In the genomic region with DNA sequence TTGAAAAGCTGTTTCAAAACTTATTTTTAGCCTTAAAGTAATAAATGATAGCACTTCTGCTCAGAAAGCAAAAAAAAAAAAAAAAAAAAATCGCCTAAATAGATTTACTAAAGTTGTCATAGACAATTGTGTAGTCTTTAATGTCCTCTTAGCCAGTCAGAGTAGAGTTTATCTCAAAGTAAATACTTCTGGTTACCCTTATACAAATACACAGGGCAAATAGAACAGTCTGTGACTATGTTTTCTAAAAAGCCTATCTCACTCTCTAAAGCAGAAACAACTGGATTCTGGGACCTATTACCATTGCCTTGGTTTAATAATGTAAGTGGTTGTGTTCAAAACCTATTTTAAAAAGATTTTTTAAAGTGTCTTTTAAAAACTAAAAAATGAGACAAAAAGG, we compare ENCODE assay signal across 18 cellular contexts.
A peak's percentile ranks its signal among the peaks of the same experiment; 100 is the strongest.
DNase-seq lines count a peak whose midpoint lies in the region; ATAC-seq, FAIRE-seq and TF ChIP-seq lines count a peak whose summit lies in the region.
"Had no signal": no experiment of that assay in that cellular context is flagged by ENCODE, and none has a peak within 500 bp of the region (broad histone marks: within the 10 kb centered on the region; RNA-seq: fewer than 3 reads in every experiment).

No MANE protein-coding gene starts in this region.

- POLR2A ChIA-PET in PC-3 (lab: Charles Lee; ENCODE audit: unreplicated experiment) (no interaction called here), HepG2 (lab: Yijun Ruan, JAX) (no interaction called here)

- no peaks in the 10 kb centered on the region for H3K4me1 Mint-ChIP-seq in HFFc6 (ENCODE audit: low read depth)

- CTCF ChIA-PET in PC-3 (lab: Charles Lee) (no interaction called here), HepG2 (lab: Yijun Ruan, JAX; ENCODE audit: low intra/inter-chr PET ratio, low total read pairs) (no interaction called here)

- no peak for TF ChIP-seq RAD21 in HepG2 (CRISPR knock-in tag; IDR thresholded peaks at IDR 0.05)

- no peaks in the 10 kb centered on the region for H4K20me1 ChIP-seq in PC-3 (ENCODE audit: low read length)
- H4K20me1 ChIP-seq in HepG2 (ENCODE audit: insufficient read depth, low read length) = no peaks in the 10 kb centered on the region
- H4K20me1 ChIP-seq: BLaER1 had no signal

- H3K27me3 ChIP-seq in PC-3 (ENCODE audit: low read length) = no peaks in the 10 kb centered on the region
- no peaks in the 10 kb centered on the region for H3K27me3 ChIP-seq in HepG2 (ENCODE audit: control insufficient read depth in 1 of 2, insufficient read depth in 2 of 2, low read length in 2 of 2)
- H3K27me3 ChIP-seq in esophagus muscularis mucosa = no peaks in the 10 kb centered on the region
- H3K27me3 ChIP-seq: BLaER1, SJCRH30 had no signal

- in situ Hi-C loops in HepG2 (cut with HindIII; ENCODE audit: extremely low pct_ligation_motif_present, low pct_unique_long_range_greater_than_20kb) = no loop called here

- H3K27ac Mint-ChIP-seq in HFFc6 = no peak overlapping the region
- H3K27ac Mint-ChIP-seq: CD8-positive, alpha-beta T cell; GM23338 had no signal

- no TSS peak for BruUV-seq in PC-3 (replicated peaks; lab: Mats Ljungman, UMichigan)
- no TSS peak for BruUV-seq in HepG2 (replicated peaks; lab: Mats Ljungman, UMichigan)

- no peak overlapping the region for H2AFZ ChIP-seq in PC-3 (ENCODE audit: low read length)
- no peak overlapping the region for H2AFZ ChIP-seq in HepG2 (ENCODE audit: low read length)
- H2AFZ ChIP-seq: GM23338 had no signal

- H3K9me2 ChIP-seq in PC-3 (replicated peaks; ENCODE audit: low read length) = no peaks in the 10 kb centered on the region

- H3K36me3 Mint-ChIP-seq in HFFc6 (ENCODE audit: low read depth) = no peaks in the 10 kb centered on the region
- H3K36me3 Mint-ChIP-seq: CD8-positive, alpha-beta T cell had no signal

- TF ChIP-seq POLR2A in HepG2 (IDR thresholded peaks at IDR 0.05; ENCODE audit: insufficient read depth in 1 of 2, low read depth in 2 of 2, low read length in 2 of 2) = no peak
- no peak for TF ChIP-seq POLR2A in esophagus muscularis mucosa (IDR thresholded peaks at IDR 0.05; ENCODE audit: low read depth)

- intact Hi-C loops in PC-3 (cut with micrococcal nuclease) (no loop called here), HepG2 (cut with micrococcal nuclease; ENCODE audit: unreplicated experiment) (no loop called here), esophagus muscularis mucosa (cut with DNase I) (no loop called here)

- no peak overlapping the region for H3K9ac ChIP-seq in PC-3 (ENCODE audit: low read length)
- no peak overlapping the region for H3K9ac ChIP-seq in HepG2 (ENCODE audit: insufficient read depth, low read depth, low read length)
- H3K9ac ChIP-seq: BLaER1 had no signal

- H3K36me3 ChIP-seq in PC-3 (ENCODE audit: low read depth, low read length) (no peaks in the 10 kb centered on the region), HepG2 (replicated peaks in 1 of 2; ENCODE audit: control insufficient read depth in 1 of 2, insufficient read depth in 2 of 2, low read length in 2 of 2) (no peaks in the 10 kb centered on the region), esophagus muscularis mucosa (no peaks in the 10 kb centered on the region)
- H3K36me3 ChIP-seq: BLaER1, SJCRH30 had no signal

- H3K4me3 Mint-ChIP-seq in HFFc6 = no peak overlapping the region
- H3K4me3 Mint-ChIP-seq: CD8-positive, alpha-beta T cell; GM23338 had no signal

- H3K79me2 ChIP-seq in PC-3 (ENCODE audit: low read length) = no peaks in the 10 kb centered on the region
- H3K79me2 ChIP-seq in HepG2 (ENCODE audit: insufficient read depth, low read length) = no peaks in the 10 kb centered on the region

- H3K4me3 ChIP-seq in PC-3 (ENCODE audit: low read length) (no peak overlapping the region), HepG2 (replicated peaks in 1 of 3; ENCODE audit: insufficient read depth in 1 of 3, low read depth in 2 of 3, low read length in 3 of 3) (no peak overlapping the region), esophagus muscularis mucosa (no peak overlapping the region)
- H3K4me3 ChIP-seq: BLaER1, GM23338, SJCRH30 had no signal

- no peak for TF ChIP-seq EP300 in HepG2 (IDR thresholded peaks at IDR 0.05; ENCODE audit: low read depth in 2 of 2, low read length in 2 of 2)
- TF ChIP-seq EP300 in HepG2 (CRISPR knock-in tag; IDR thresholded peaks at IDR 0.05; ENCODE audit: borderline replicate concordance) = no peak
- TF ChIP-seq EP300 in esophagus muscularis mucosa (IDR thresholded peaks at IDR 0.05) = no peak

- H3F3A ChIP-seq in PC-3 (ENCODE audit: low read length, unreplicated experiment) = no peaks in the 10 kb centered on the region

- 2% methylated on average over 1 of the region's 1 CpG for WGBS in HepG2 (ENCODE audit: low lambda C conversion rate)
- 55% methylated on average over 1 of the region's 1 CpG for WGBS in esophagus muscularis mucosa

- H3K9me3 ChIP-seq in PC-3 (ENCODE audit: low read length) (no peaks in the 10 kb centered on the region), HepG2 (ENCODE audit: low read length) (peaks cover 26% of the 10 kb centered on the region; the same call in 1 of the 2 replicates), esophagus muscularis mucosa (peaks cover 0 to 4% (median 0%) of the 10 kb centered on the region in 4 donors)
- H3K9me3 ChIP-seq: SJCRH30 had no signal

- DNase-seq in NCI-H146 (lab: John Stamatoyannopoulos, UW) (peak; percentile 1), NCI-H146 treated with DMSO at 0.1 percent for 48 hours (lab: John Stamatoyannopoulos, UW; ENCODE audit: unreplicated experiment) (no peak), HuH-7.5 (ENCODE audit: low spot score) (peak; percentile 49), PC-3 (no peak), HepG2 (ENCODE audit: low spot score) (peak; percentile 5), HFFc6 (no peak), esophagus muscularis mucosa (ENCODE audit: extremely low spot score) (no peak), NCI-H2171 treated with DMSO at 0.1 percent for 48 hours (lab: John Stamatoyannopoulos, UW) (no peak)
- DNase-seq: CD8-positive, alpha-beta T cell; GF-D8; KBM-7; NCI-H1436 treated with DMSO at 0.1 percent for 48 hours; NK-92 treated with Interleukin-12 subunit alpha and Interleukin-12 subunit beta, amount 100 ng/mL, for 24 hours; RPMI8226; SJCRH30 had no signal

- ATAC-seq in PC-3 (peak; percentile 31; the same call in 1 of the 2 replicates), HepG2 (peak; percentile 54; the same call in 1 of the 3 replicates)
- ATAC-seq: CD8-positive, alpha-beta T cell; GM23338 had no signal

- no peak overlapping the region for H3K27ac ChIP-seq in PC-3 (ENCODE audit: low read length)
- no peak overlapping the region for H3K27ac ChIP-seq in HepG2 (ENCODE audit: extremely low read length, insufficient read depth, low read length)
- no peak overlapping the region for H3K27ac ChIP-seq in esophagus muscularis mucosa (replicated peaks in 1 of 4)
- H3K27ac ChIP-seq: BLaER1, SJCRH30 had no signal

- no peak for TF ChIP-seq CTCF in PC-3 (conservative IDR thresholded peaks at IDR 0.05; ENCODE audit: low read depth, low read length)
- TF ChIP-seq CTCF in HepG2 (CRISPR knock-in tag; IDR thresholded peaks at IDR 0.05) = no peak
- TF ChIP-seq CTCF in HFFc6 (IDR thresholded peaks at IDR 0.05) = no peak
- no peak for TF ChIP-seq CTCF in esophagus muscularis mucosa (IDR thresholded peaks at IDR 0.05)

- no peak for FAIRE-seq in HepG2 (lab: Jason Lieb, UNC)
- FAIRE-seq: GM12892 had no signal

- H3K4me1 ChIP-seq in PC-3 (ENCODE audit: insufficient read depth, low read length) (no peaks in the 10 kb centered on the region), HepG2 (ENCODE audit: insufficient read depth, low read length) (no peaks in the 10 kb centered on the region), esophagus muscularis mucosa (no peaks in the 10 kb centered on the region)
- H3K4me1 ChIP-seq: BLaER1, SJCRH30 had no signal

- H3K9me3 Mint-ChIP-seq in HFFc6 = peaks cover 45% of the 10 kb centered on the region

- H3K4me2 ChIP-seq in PC-3 (ENCODE audit: low read length) (no peak overlapping the region), HepG2 (ENCODE audit: low read depth, low read length) (no peak overlapping the region)
- H3K4me2 ChIP-seq: BLaER1, GM23338 had no signal

- no peaks in the 10 kb centered on the region for H3K27me3 Mint-ChIP-seq in HFFc6 (ENCODE audit: insufficient read depth)

TF ChIP-seq in HepG2, 621 proteins besides CTCF, POLR2A, EP300 and RAD21 (continues in another document):
- TF ChIP-seq FOXO1 (CRISPR knock-in tag; IDR thresholded peaks at IDR 0.05) (no peak), KAT2B (IDR thresholded peaks at IDR 0.05; ENCODE audit: borderline replicate concordance, low read depth, low read length) (no peak), NR2F1 (CRISPR knock-in tag; IDR thresholded peaks at IDR 0.05) (no peak), ZSCAN30 (CRISPR knock-in tag; IDR thresholded peaks at IDR 0.05) (no peak), DMTF1 (CRISPR knock-in tag; IDR thresholded peaks at IDR 0.05) (no peak), ZNF224 (CRISPR knock-in tag; IDR thresholded peaks at IDR 0.05) (no peak), CHD2 (IDR thresholded peaks at IDR 0.05; ENCODE audit: low read depth, low read length) (no peak), SRSF1 (optimal IDR thresholded peaks at IDR 0.05; ENCODE audit: low read depth, low read length) (no peak), PITX1 (CRISPR knock-in tag; IDR thresholded peaks at IDR 0.05) (no peak)

Comparison
In these comparisons a context has a peak if more than half of its experiments do, and no peak if none do; other contexts are left out.
1. DNase-seq: peak in NCI-H146 (single experiment), HuH-7.5 (single experiment) and HepG2 (single experiment); none in NCI-H146 treated with DMSO at 0.1 percent for 48 hours (single experiment), PC-3 (single experiment), HFFc6 (single experiment), esophagus muscularis mucosa (single experiment) and NCI-H2171 treated with DMSO at 0.1 percent for 48 hours (single experiment).